Comparison of ENCODE assay signal across 18 cellular contexts in the genomic region with DNA sequence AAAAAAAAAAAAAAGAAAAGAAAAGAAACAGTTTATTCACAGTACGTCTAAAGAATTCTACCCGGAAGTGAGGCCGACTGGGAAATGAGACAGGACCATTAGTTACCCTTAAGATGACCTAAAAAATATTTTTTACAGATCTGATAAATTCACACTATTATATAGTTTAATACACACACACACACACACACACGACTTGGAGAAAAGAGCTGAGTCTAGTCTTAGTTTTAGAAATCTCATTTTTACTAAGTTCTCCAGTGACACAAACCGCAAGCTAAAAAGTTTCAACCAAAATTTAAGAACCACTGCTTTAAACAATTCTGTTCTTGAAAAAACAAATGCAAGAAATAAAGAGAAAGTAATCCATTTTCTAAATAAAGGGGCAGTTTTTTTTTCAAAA. TPM values are rescaled to one million over a fixed set of nuclear protein-coding genes. Genes with fewer than 3 reads are reported as not detected.
DNase-seq lines count a peak whose midpoint lies in the region; ATAC-seq lines count a peak whose summit lies in the region.
"Had no signal": no experiment of that assay in that cellular context is flagged by ENCODE, and none has a peak within 500 bp of the region (broad histone marks: within the 10 kb centered on the region; RNA-seq: fewer than 3 reads in every experiment).

No MANE protein-coding gene starts in this region.

- no peaks in the 10 kb centered on the region for H3K27me3 ChIP-seq in effector memory CD4-positive, alpha-beta T cell (replicated peaks; ENCODE audit: control insufficient read depth, insufficient read depth, low read length, poor library complexity, severe bottlenecking)
- H3K27me3 ChIP-seq: brain microvascular endothelial cell, pancreas, uterus had no signal

- peak overlapping the region; percentile 49 for H3K27ac ChIP-seq in effector memory CD4-positive, alpha-beta T cell (ENCODE audit: insufficient read depth, low read length, poor library complexity, severe bottlenecking)
- H3K27ac ChIP-seq: brain microvascular endothelial cell, pancreas, uterus had no signal

- intact Hi-C loops in activated naive CD4-positive, alpha-beta T cell treated with anti-CD3 and anti-CD28 coated beads for 36 hours (cut with micrococcal nuclease) = loop anchor here (1.0 kb wide), 2 partner anchors 8 to 26 kb away; no protein-coding TSS in a partner anchor
- intact Hi-C loops in sciatic nerve (cut with DNase I) = no loop called here
- intact Hi-C loops in left colon (cut with DNase I, micrococcal nuclease) = no loop called here

- CTCF ChIA-PET in activated naive CD4-positive, alpha-beta T cell treated with anti-CD3 and anti-CD28 coated beads for 36 hours (lab: Charles Lee) = interaction anchor here (0.7 to 1.0 kb wide), 2 partner anchors 26 to 167 kb away, joined by 3 to 4 read pairs; no protein-coding TSS in a partner anchor

- peak overlapping the region; percentile 2 for H3K4me3 ChIP-seq in effector memory CD4-positive, alpha-beta T cell (ENCODE audit: insufficient read depth, low read depth, low read length, poor library complexity, severe bottlenecking)
- H3K4me3 ChIP-seq: mucosa of descending colon, pancreas, uterus had no signal

- peaks cover 2% of the 10 kb centered on the region for H3K36me3 Mint-ChIP-seq in activated naive CD4-positive, alpha-beta T cell treated with anti-CD3 and anti-CD28 coated beads for 36 hours (ENCODE audit: low read depth)
- peaks cover 5% of the 10 kb centered on the region for H3K36me3 Mint-ChIP-seq in T-helper 17 cell (ENCODE audit: low read depth)
- peaks cover 59 to 80% of the 10 kb centered on the region in 2 donors for H3K36me3 Mint-ChIP-seq in stimulated activated naive B cell treated with anti-CD40 and anti-IgM and Interleukin-4, amounts not matched to agents 10 μg/mL and 1 μg/mL and 100 μg/mL, for 72 hours

- peaks cover 49% of the 10 kb centered on the region for H3K4me1 Mint-ChIP-seq in activated naive CD4-positive, alpha-beta T cell treated with anti-CD3 and anti-CD28 coated beads for 36 hours (ENCODE audit: low read depth)
- peaks cover 39% of the 10 kb centered on the region for H3K4me1 Mint-ChIP-seq in T-helper 17 cell
- H3K4me1 Mint-ChIP-seq in stimulated activated naive B cell treated with anti-CD40 and anti-IgM and Interleukin-4, amounts not matched to agents 10 μg/mL and 1 μg/mL and 100 μg/mL, for 72 hours = peaks cover 41 to 69% of the 10 kb centered on the region in 2 donors

- H3K9me3 ChIP-seq in T-helper 17 cell (ENCODE audit: control insufficient read depth, low read length, poor library complexity, severe bottlenecking) = no peaks in the 10 kb centered on the region
- H3K9me3 ChIP-seq in effector memory CD4-positive, alpha-beta T cell (ENCODE audit: control insufficient read depth, low read length) = no peaks in the 10 kb centered on the region
- H3K9me3 ChIP-seq: mucosa of descending colon, pancreas, uterus had no signal

- no peak for DNase-seq in activated naive CD4-positive, alpha-beta T cell treated with anti-CD3 and anti-CD28 coated beads for 36 hours
- DNase-seq in activated naive CD4-positive, alpha-beta T cell treated with anti-CD3 and anti-CD28 coated beads, Interleukin-2, amount 50 U/mL, for 16 hours = no peak
- DNase-seq in T-helper 17 cell = no peak
- no peak for DNase-seq in effector memory CD4-positive, alpha-beta T cell
- DNase-seq in stimulated activated naive B cell treated with anti-CD40 and anti-IgM and Interleukin-4, amounts not matched to agents 10 μg/mL and 1 μg/mL and 100 μg/mL, for 72 hours = no peak
- DNase-seq in sciatic nerve (ENCODE audit: low spot score) = no peak
- DNase-seq in stimulated activated naive CD4-positive, alpha-beta T cell treated with Interleukin-2 at 50 U/mL for 16 hours (lab: John Stamatoyannopoulos, UW) = no peak
- DNase-seq in left colon = no peak
- DNase-seq: activated CD4-positive, alpha-beta T cell treated with anti-CD3 and anti-CD28 coated beads for 4 hours; activated gamma-delta T cell; brain microvascular endothelial cell; GF-D8; hippocampal formation; mucosa of descending colon; pancreas; T-helper 9 cell; uterus had no signal

- H3K36me3 ChIP-seq in effector memory CD4-positive, alpha-beta T cell (ENCODE audit: control insufficient read depth, insufficient read depth, low read length) = no peaks in the 10 kb centered on the region
- H3K36me3 ChIP-seq: brain microvascular endothelial cell, pancreas, uterus had no signal

- peak overlapping the region; percentile 65 for H3K27ac Mint-ChIP-seq in activated naive CD4-positive, alpha-beta T cell treated with anti-CD3 and anti-CD28 coated beads for 36 hours
- peak overlapping the region; percentile 98 for H3K27ac Mint-ChIP-seq in T-helper 17 cell
- H3K27ac Mint-ChIP-seq in stimulated activated naive B cell treated with anti-CD40 and anti-IgM and Interleukin-4, amounts not matched to agents 10 μg/mL and 1 μg/mL and 100 μg/mL, for 72 hours = peak overlapping the region; percentile 79

- ATAC-seq in T-helper 17 cell (no peak), sciatic nerve (no peak), left colon (no peak)
- no peak for ATAC-seq in stimulated activated naive B cell treated with anti-CD40 and anti-IgM and Interleukin-4, amounts not matched to agents 10 μg/mL and 1 μg/mL and 100 μg/mL, for 72 hours (replicated peaks)
- ATAC-seq: HepG2, pancreas had no signal

- H3K27me3 Mint-ChIP-seq in activated naive CD4-positive, alpha-beta T cell treated with anti-CD3 and anti-CD28 coated beads for 36 hours (ENCODE audit: low read depth) = no peaks in the 10 kb centered on the region
- H3K27me3 Mint-ChIP-seq in T-helper 17 cell = no peaks in the 10 kb centered on the region
- H3K27me3 Mint-ChIP-seq in stimulated activated naive B cell treated with anti-CD40 and anti-IgM and Interleukin-4, amounts not matched to agents 10 μg/mL and 1 μg/mL and 100 μg/mL, for 72 hours = no peaks in the 10 kb centered on the region

- H3K4me3 Mint-ChIP-seq in activated naive CD4-positive, alpha-beta T cell treated with anti-CD3 and anti-CD28 coated beads for 36 hours = peak overlapping the region; percentile 17
- H3K4me3 Mint-ChIP-seq in T-helper 17 cell = peak overlapping the region; percentile 73
- peak overlapping the region; percentile 25 to 47 for H3K4me3 Mint-ChIP-seq in stimulated activated naive B cell treated with anti-CD40 and anti-IgM and Interleukin-4, amounts not matched to agents 10 μg/mL and 1 μg/mL and 100 μg/mL, for 72 hours

- H3K4me1 ChIP-seq in effector memory CD4-positive, alpha-beta T cell (ENCODE audit: control insufficient read depth, insufficient read depth, low read length, poor library complexity, severe bottlenecking) = peaks cover 13% of the 10 kb centered on the region

- H3K9me3 Mint-ChIP-seq in activated naive CD4-positive, alpha-beta T cell treated with anti-CD3 and anti-CD28 coated beads for 36 hours = no peaks in the 10 kb centered on the region
- no peaks in the 10 kb centered on the region for H3K9me3 Mint-ChIP-seq in stimulated activated naive B cell treated with anti-CD40 and anti-IgM and Interleukin-4, amounts not matched to agents 10 μg/mL and 1 μg/mL and 100 μg/mL, for 72 hours

RNA-seq across cellular contexts. Expression of a gene that starts 27.1 kb away (rescaled TPM):
- 10 to 100 TPM in 1 of 2 experiments, 1 to 10 TPM in 1; 9.5 to 10.4 TPM for total RNA-seq in activated naive CD4-positive, alpha-beta T cell treated with anti-CD3 and anti-CD28 coated beads for 36 hours
- total RNA-seq in T-helper 17 cell (10 to 100 TPM; 26.6 to 34.3 TPM), sciatic nerve (46.1 TPM), left colon (1 to 10 TPM; 2.9 to 8.7 TPM)

Comparison
In these comparisons a context has a peak if more than half of its experiments do, and no peak if none do; other contexts are left out.
1. H3K4me3 Mint-ChIP-seq: peak in every context shown above with its lines; median percentile 73 in T-helper 17 cell; 36 in stimulated activated naive B cell treated with anti-CD40 and anti-IgM and Interleukin-4, amounts not matched to agents 10 μg/mL and 1 μg/mL and 100 μg/mL, for 72 hours; 17 in activated naive CD4-positive, alpha-beta T cell treated with anti-CD3 and anti-CD28 coated beads for 36 hours.